28 cellular contexts compared by ENCODE assay signal in genomic region chr10:13311177-13311575, GRCh38.
"Had no signal": no experiment of that assay in that cellular context is flagged by ENCODE, and none has a peak within 500 bp of the region (broad histone marks: within the 10 kb centered on the region; RNA-seq: fewer than 3 reads in every experiment).

No MANE protein-coding gene starts in this region.

- H3K27me3 ChIP-seq: dorsolateral prefrontal cortex, foreskin keratinocyte, neural progenitor cell, suprapubic skin, tibial nerve had no signal

- H3K36me3 ChIP-seq: left ventricle myocardium inferior, neural progenitor cell, suprapubic skin, tibial nerve, WERI-Rb-1 had no signal

- H3K9ac ChIP-seq: neural progenitor cell had no signal

- H3K4me1 ChIP-seq: foreskin keratinocyte, left ventricle myocardium inferior, neural progenitor cell, suprapubic skin, tibial nerve had no signal

- H2AFZ ChIP-seq: neural progenitor cell had no signal

- ATAC-seq: activated CD8-positive, alpha-beta memory T cell treated with anti-CD3 and anti-CD28 coated beads, Interleukin-2, amount 10 ng/mL, durations not matched to agents 7 days and 5 days; activated CD8-positive, alpha-beta T cell treated with anti-CD3 and anti-CD28 coated beads for 36 hours; activated naive CD8-positive, alpha-beta T cell treated with anti-CD3 and anti-CD28 coated beads, Interleukin-2, amount 50 U/mL, for 24 hours; effector memory CD8-positive, alpha-beta T cell; esophagus mucosa; naive thymus-derived CD8-positive, alpha-beta T cell; stimulated activated effector memory CD8-positive, alpha-beta T cell treated with anti-CD3 and anti-CD28 coated beads, Interleukin-12 subunit alpha, Interleukin-12 subunit beta, amount 100 ng/mL, for 72 hours; stimulated activated naive CD8-positive, alpha-beta T cell treated with anti-CD3 and anti-CD28 coated beads, Interleukin-15, amount 100 ng/mL, for 72 hours had no signal

- H3K9me3 ChIP-seq: left ventricle myocardium inferior, suprapubic skin, tibial nerve had no signal

- FAIRE-seq: colon, endothelial cell of umbilical vein, TTC549 had no signal

- H3K4me2 ChIP-seq: neural progenitor cell had no signal

- H3K4me3 ChIP-seq: dorsolateral prefrontal cortex, left ventricle myocardium inferior, neural progenitor cell, suprapubic skin, tibial nerve had no signal

- DNase-seq: activated CD4-positive, alpha-beta T cell treated with anti-CD3 and anti-CD28 coated beads, Interleukin-2, amount 10 ng/mL, durations not matched to agents 7 days and 5 days; activated CD4-positive, CD25-positive, alpha-beta regulatory T cell treated with anti-CD3 and anti-CD28 coated beads, Interleukin-2, amount 50 U/mL, for 72 hours; activated CD8-positive, alpha-beta memory T cell treated with anti-CD3 and anti-CD28 coated beads, Interleukin-2, amount 10 ng/mL, durations not matched to agents 7 days and 5 days; activated CD8-positive, alpha-beta T cell treated with anti-CD3 and anti-CD28 coated beads for 36 hours; activated gamma-delta T cell; activated naive CD4-positive, alpha-beta T cell treated with anti-CD3 and anti-CD28 coated beads, Interleukin-2, amount 50 U/mL, for 16 hours; activated naive CD8-positive, alpha-beta T cell treated with anti-CD3 and anti-CD28 coated beads, Interleukin-2, amount 50 U/mL, for 24 hours; activated T-cell treated with anti-CD3 and anti-CD28 coated beads for 4 hours; anterior cingulate cortex; dorsolateral prefrontal cortex; effector memory CD8-positive, alpha-beta T cell; foreskin keratinocyte; hypothalamus; left ventricle myocardium inferior; naive thymus-derived CD8-positive, alpha-beta T cell; retina; stimulated activated CD4-positive, alpha-beta T cell treated with anti-CD3 and anti-CD28 coated beads, Interleukin-1b, Interleukin-23, amount 100 ng/mL, for 48 hours; stimulated activated naive CD8-positive, alpha-beta T cell treated with anti-CD3 and anti-CD28 coated beads, Interleukin-15, amount 100 ng/mL, for 72 hours; T-helper 1 cell had no signal

- H3K27ac ChIP-seq: foreskin keratinocyte, left ventricle myocardium inferior, neural progenitor cell, suprapubic skin, tibial nerve, WERI-Rb-1 had no signal
